In the genomic region with DNA sequence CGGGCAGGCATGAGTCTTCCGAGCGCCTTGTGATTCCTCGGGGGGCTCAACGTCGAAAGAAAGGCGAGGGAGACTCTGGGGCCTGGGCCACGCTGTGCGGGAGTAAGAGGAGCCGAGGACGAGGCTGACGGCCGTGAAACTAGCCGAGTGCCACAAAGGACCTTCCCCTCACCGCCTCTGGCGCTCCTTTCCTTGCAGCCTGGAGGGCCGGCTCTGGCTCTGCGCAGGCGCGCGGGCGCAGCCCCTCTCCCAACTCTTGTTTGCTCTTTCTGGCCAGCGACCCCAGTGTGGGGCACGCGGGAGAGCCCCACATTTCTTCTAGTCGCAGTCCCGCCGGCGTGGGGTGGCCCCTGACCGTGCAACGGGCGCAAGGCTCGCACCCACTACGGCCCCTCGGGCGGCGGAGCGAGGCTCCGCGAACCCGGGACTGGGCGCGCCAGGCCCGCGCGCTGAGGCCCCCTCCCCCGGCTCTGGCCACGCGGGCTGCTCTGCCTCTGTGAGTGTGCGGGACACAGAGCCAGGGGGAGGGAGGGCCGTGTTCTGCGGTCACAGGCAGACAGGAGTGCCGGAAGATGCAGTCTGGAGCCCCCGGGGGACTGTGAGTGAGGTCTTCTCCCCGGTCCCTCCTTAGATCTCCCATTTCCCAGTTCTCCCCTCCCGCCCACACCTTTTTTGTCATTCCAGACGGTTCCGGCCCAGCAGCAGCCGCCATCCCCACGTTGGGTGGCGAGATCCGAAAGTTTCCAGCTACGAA, we compare ENCODE assay signal across 1 cellular context.
A peak's percentile ranks its signal among the peaks of the same experiment; 100 is the strongest.
TF ChIP-seq lines count a peak whose summit lies in the region.

No MANE protein-coding gene starts in this region.

TF ChIP-seq in IMR-90, 13 proteins besides CTCF, POLR2A, EP300 and RAD21:
- TF ChIP-seq CEBPB (IDR thresholded peaks at IDR 0.05; ENCODE audit: low read depth, low read length), result no peak
- peak; percentile 15; the same call in 1 of the 2 replicates for TF ChIP-seq MXI1 (IDR thresholded peaks at IDR 0.05; ENCODE audit: borderline replicate concordance, low read depth, low read length)
- no peak; the same call in 1 of the 2 replicates for TF ChIP-seq CHD1 (IDR thresholded peaks at IDR 0.05; ENCODE audit: low read depth, low read length)
- TF ChIP-seq BHLHE40 (IDR thresholded peaks at IDR 0.05; ENCODE audit: low read depth, low read length), result no peak
- TF ChIP-seq SMC3 (IDR thresholded peaks at IDR 0.05; ENCODE audit: low read depth, low read length), result no peak
- no peak for TF ChIP-seq USF2 (IDR thresholded peaks at IDR 0.05; ENCODE audit: low read depth, low read length)
- peak; percentile 59; the same call in 1 of the 2 replicates for TF ChIP-seq MAZ (IDR thresholded peaks at IDR 0.05; ENCODE audit: borderline replicate concordance, low read depth, low read length)
